In the genomic region with DNA sequence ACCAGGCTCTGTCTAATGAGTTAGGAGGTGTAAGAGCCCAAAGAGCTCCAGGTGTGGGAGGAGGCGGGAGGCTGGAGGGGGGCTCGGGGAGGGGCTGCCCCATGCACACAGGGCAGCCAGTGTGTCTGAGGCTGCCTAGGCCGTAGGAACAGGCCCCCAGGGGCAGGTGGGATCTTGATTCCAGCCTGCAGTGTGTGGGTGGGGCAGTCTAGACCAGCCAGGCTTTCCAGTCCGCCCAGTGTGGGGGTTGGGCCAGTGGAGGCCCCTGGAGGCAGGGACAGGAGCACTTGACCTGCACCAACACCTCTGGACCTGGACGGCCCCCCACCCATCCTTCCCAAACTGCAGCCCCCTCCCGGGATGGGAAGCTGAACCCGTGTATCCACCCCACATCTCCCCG, we compare ENCODE assay signal across 31 cellular contexts. TPM values are rescaled to one million over a fixed set of nuclear protein-coding genes. Genes with fewer than 3 reads are reported as not detected.
DNase-seq lines count a peak whose midpoint lies in the region; ATAC-seq and TF ChIP-seq lines count a peak whose summit lies in the region.
"Had no signal": no experiment of that assay in that cellular context is flagged by ENCODE, and none has a peak within 500 bp of the region (broad histone marks: within the 10 kb centered on the region; RNA-seq: fewer than 3 reads in every experiment).

No MANE protein-coding gene starts in this region.

- peaks cover 4% of the 10 kb centered on the region for H3K4me1 Mint-ChIP-seq in stimulated activated effector memory CD8-positive, alpha-beta T cell treated with anti-CD3 and anti-CD28 coated beads, Interleukin-12 subunit alpha, Interleukin-12 subunit beta, amount 100 ng/mL, for 72 hours

- H3K36me3 ChIP-seq in PC-3 (ENCODE audit: low read depth, low read length) (no peaks in the 10 kb centered on the region), heart left ventricle (no peaks in the 10 kb centered on the region)
- H3K36me3 ChIP-seq: gastrocnemius medialis, HAP-1, neural progenitor cell, right lobe of liver, spleen, tibial nerve had no signal

- no peaks in the 10 kb centered on the region for H3K9me2 ChIP-seq in PC-3 (replicated peaks; ENCODE audit: low read length)

- H3K27me3 ChIP-seq in PC-3 (ENCODE audit: low read length) (no peaks in the 10 kb centered on the region), heart left ventricle (peaks cover 0 to 59% (median 24%) of the 10 kb centered on the region in 9 donors)
- H3K27me3 ChIP-seq: hepatocyte, right lobe of liver had no signal

- no peak overlapping the region for H3K9ac ChIP-seq in PC-3 (ENCODE audit: low read length)
- H3K9ac ChIP-seq: neural progenitor cell had no signal

- peak overlapping the region; percentile 6; the same call in 1 of the 2 replicates for H3K27ac ChIP-seq in C4-2B
- H3K27ac ChIP-seq in PC-3 (ENCODE audit: low read length): no peak overlapping the region
- H3K27ac ChIP-seq in heart left ventricle: no peak overlapping the region
- H3K27ac ChIP-seq: dorsolateral prefrontal cortex, gastrocnemius medialis, hepatocyte, neural progenitor cell, right lobe of liver, spleen, tibial nerve had no signal

- TF ChIP-seq CTCF in C4-2B (conservative IDR thresholded peaks at IDR 0.05): no peak
- no peak for TF ChIP-seq CTCF in PC-3 (conservative IDR thresholded peaks at IDR 0.05; ENCODE audit: low read depth, low read length)
- TF ChIP-seq CTCF in heart left ventricle (IDR thresholded peaks at IDR 0.05): no peak

- 57 to 72% (median 61%) methylated on average over 4 to 8 of the region's 8 CpGs for WGBS in heart left ventricle, 4 donors

- no peaks in the 10 kb centered on the region for H3F3A ChIP-seq in PC-3 (ENCODE audit: low read length, unreplicated experiment)

- H3K4me3 ChIP-seq in PC-3 (ENCODE audit: low read length) (no peak overlapping the region), heart left ventricle (no peak overlapping the region)
- H3K4me3 ChIP-seq: dorsolateral prefrontal cortex, gastrocnemius medialis, HAP-1, hepatocyte, neural progenitor cell, right lobe of liver, spleen, tibial nerve had no signal

- H3K4me1 ChIP-seq in PC-3 (ENCODE audit: insufficient read depth, low read length) (peaks cover 8% of the 10 kb centered on the region; the same call in 1 of the 2 replicates), heart left ventricle (no peaks in the 10 kb centered on the region)
- H3K4me1 ChIP-seq: gastrocnemius medialis, HAP-1, neural progenitor cell, right lobe of liver, tibial nerve had no signal

- TF ChIP-seq POLR2A in heart left ventricle (IDR thresholded peaks at IDR 0.05): no peak

- DNase-seq in PC-3 (peak; percentile 44), left kidney (ENCODE audit: low read depth, low spot score) (peak; percentile 51), SW 1271 (lab: John Stamatoyannopoulos, UW) (no peak), heart left ventricle (no peak)
- no peak for DNase-seq in stimulated activated effector memory CD8-positive, alpha-beta T cell treated with anti-CD3 and anti-CD28 coated beads, Interleukin-12 subunit alpha, Interleukin-12 subunit beta, amount 100 ng/mL, for 72 hours (ENCODE audit: low spot score in 2 of 2)
- DNase-seq in stimulated activated CD4-positive, alpha-beta T cell treated with anti-CD3 and anti-CD28 coated beads, Interleukin-1b, Interleukin-23, amount 100 ng/mL, for 48 hours: no peak
- DNase-seq: activated CD4-positive, alpha-beta T cell treated with anti-CD3 and anti-CD28 coated beads for 36 hours; activated naive CD4-positive, alpha-beta T cell treated with anti-CD3 and anti-CD28 coated beads, Interleukin-2, amount 10 ng/mL, durations not matched to agents 7 days and 5 days; CD4-positive, CD25-positive, alpha-beta regulatory T cell; dorsolateral prefrontal cortex; gastrocnemius medialis; mesenchymal stem cell; NCI-H146; NCI-H2107; NCI-H446; NCI-H774; right lobe of liver; SIG-M5; spleen; stimulated activated CD8-positive, alpha-beta memory T cell treated with anti-CD3 and anti-CD28 coated beads, Interleukin-4, amount 100 ng/mL, for 48 hours had no signal

- no peak for ATAC-seq in PC-3
- peak; percentile 11 for ATAC-seq in stimulated activated effector memory CD8-positive, alpha-beta T cell treated with anti-CD3 and anti-CD28 coated beads, Interleukin-12 subunit alpha, Interleukin-12 subunit beta, amount 100 ng/mL, for 72 hours
- no peak for ATAC-seq in GM21786 (IDR thresholded peaks at IDR 0.05; ENCODE audit: unreplicated experiment)
- no peak for ATAC-seq in heart left ventricle
- ATAC-seq: activated CD4-positive, alpha-beta T cell treated with anti-CD3 and anti-CD28 coated beads for 36 hours; activated T-helper 17 cell treated with anti-CD3 and anti-CD28 coated beads, Interleukin-2, amount 50 U/mL, for 72 hours; gastrocnemius medialis had no signal

- no peak overlapping the region for H3K4me3 Mint-ChIP-seq in stimulated activated effector memory CD8-positive, alpha-beta T cell treated with anti-CD3 and anti-CD28 coated beads, Interleukin-12 subunit alpha, Interleukin-12 subunit beta, amount 100 ng/mL, for 72 hours
- H3K4me3 Mint-ChIP-seq: activated CD4-positive, alpha-beta T cell treated with anti-CD3 and anti-CD28 coated beads for 36 hours; activated naive CD4-positive, alpha-beta T cell treated with anti-CD3 and anti-CD28 coated beads, Interleukin-2, amount 10 ng/mL, durations not matched to agents 7 days and 5 days; activated T-helper 17 cell treated with anti-CD3 and anti-CD28 coated beads, Interleukin-2, amount 50 U/mL, for 72 hours; brain; CD4-positive, CD25-positive, alpha-beta regulatory T cell; neural progenitor cell; T-helper 2 cell treated with Interferon-gamma antibody and Interleukin-4, amounts not matched to agents 5 μg/mL and 100 μg/mL, for 36 hours had no signal

- no peaks in the 10 kb centered on the region for H3K79me2 ChIP-seq in PC-3 (ENCODE audit: low read length)
- H3K79me2 ChIP-seq: hepatocyte had no signal

- no peaks in the 10 kb centered on the region for H4K20me1 ChIP-seq in PC-3 (ENCODE audit: low read length)

- no TSS peak for BruUV-seq in PC-3 (replicated peaks; lab: Mats Ljungman, UMichigan)

- intact Hi-C loops in PC-3 (cut with micrococcal nuclease): no loop called here
- intact Hi-C loops in heart left ventricle (cut with DNase I): no loop called here

- H3K9me3 ChIP-seq in PC-3 (ENCODE audit: low read length) (no peaks in the 10 kb centered on the region), heart left ventricle (no peaks in the 10 kb centered on the region)
- H3K9me3 ChIP-seq: gastrocnemius medialis, HAP-1, right lobe of liver, spleen, tibial nerve had no signal

- H2AFZ ChIP-seq in PC-3 (ENCODE audit: low read length): 0 out of 2 replicates have a peak overlapping the region, but pooled peaks have one; percentile 2
- H2AFZ ChIP-seq: hepatocyte, neural progenitor cell had no signal

- POLR2A ChIA-PET in PC-3 (lab: Charles Lee; ENCODE audit: unreplicated experiment): no interaction called here

- CTCF ChIA-PET in PC-3 (lab: Charles Lee): no interaction called here

- no peaks in the 10 kb centered on the region for H3K9me3 Mint-ChIP-seq in stimulated activated effector memory CD8-positive, alpha-beta T cell treated with anti-CD3 and anti-CD28 coated beads, Interleukin-12 subunit alpha, Interleukin-12 subunit beta, amount 100 ng/mL, for 72 hours
- H3K9me3 Mint-ChIP-seq: activated naive CD4-positive, alpha-beta T cell treated with anti-CD3 and anti-CD28 coated beads, Interleukin-2, amount 10 ng/mL, durations not matched to agents 7 days and 5 days; activated T-helper 17 cell treated with anti-CD3 and anti-CD28 coated beads, Interleukin-2, amount 50 U/mL, for 72 hours; neural progenitor cell; T-helper 2 cell treated with Interferon-gamma antibody and Interleukin-4, amounts not matched to agents 5 μg/mL and 100 μg/mL, for 36 hours had no signal

- peak overlapping the region; percentile 45; the same call in 1 of the 2 replicates for H3K4me2 ChIP-seq in PC-3 (ENCODE audit: low read length)
- H3K4me2 ChIP-seq: hepatocyte, neural progenitor cell had no signal

- H3K27ac Mint-ChIP-seq in stimulated activated effector memory CD8-positive, alpha-beta T cell treated with anti-CD3 and anti-CD28 coated beads, Interleukin-12 subunit alpha, Interleukin-12 subunit beta, amount 100 ng/mL, for 72 hours: no peak overlapping the region
- H3K27ac Mint-ChIP-seq: activated CD4-positive, alpha-beta T cell treated with anti-CD3 and anti-CD28 coated beads for 36 hours; activated naive CD4-positive, alpha-beta T cell treated with anti-CD3 and anti-CD28 coated beads, Interleukin-2, amount 10 ng/mL, durations not matched to agents 7 days and 5 days; activated T-helper 17 cell treated with anti-CD3 and anti-CD28 coated beads, Interleukin-2, amount 50 U/mL, for 72 hours; brain; CD4-positive, CD25-positive, alpha-beta regulatory T cell; neural progenitor cell; T-helper 2 cell treated with Interferon-gamma antibody and Interleukin-4, amounts not matched to agents 5 μg/mL and 100 μg/mL, for 36 hours had no signal

- H3K36me3 Mint-ChIP-seq in stimulated activated effector memory CD8-positive, alpha-beta T cell treated with anti-CD3 and anti-CD28 coated beads, Interleukin-12 subunit alpha, Interleukin-12 subunit beta, amount 100 ng/mL, for 72 hours: no peaks in the 10 kb centered on the region
- H3K36me3 Mint-ChIP-seq: activated naive CD4-positive, alpha-beta T cell treated with anti-CD3 and anti-CD28 coated beads, Interleukin-2, amount 10 ng/mL, durations not matched to agents 7 days and 5 days; brain; CD4-positive, CD25-positive, alpha-beta regulatory T cell; neural progenitor cell had no signal

RNA-seq across cellular contexts. Expression of a gene that starts 5.4 kb away (rescaled TPM):
- 16.6 and 25.4 TPM in 2 replicates for total RNA-seq in PC-3 (2014; rRNA removed)
- 1 to 10 TPM in 3 of 9 donors, under 1 TPM in 6; 0.25 to 3.7 (median 0.83) TPM for total RNA-seq in heart left ventricle
- polyA plus RNA-seq in heart left ventricle: under 1 TPM; 0.04 to 0.34 TPM
- total RNA-seq: CD4-positive, CD25-positive, alpha-beta regulatory T cell; posterior vena cava; tibial nerve had no signal
- polyA plus RNA-seq: CD4-positive, CD25-positive, alpha-beta regulatory T cell had no signal

RNA-seq across cellular contexts. Expression of a gene that starts 39.1 kb away (rescaled TPM):
- total RNA-seq in PC-3 (2014; rRNA removed) (81.1 and 84.4 TPM in 2 replicates), heart left ventricle (10 to 100 TPM; 16.3 to 36.2 (median 23.6) TPM)
- 10 to 100 TPM; 19.9 to 25.0 TPM for polyA plus RNA-seq in heart left ventricle

RNA-seq across cellular contexts. Expression of a gene that starts 39.3 kb away (rescaled TPM):
- total RNA-seq in PC-3 (2014; rRNA removed) (101 and 141 TPM in 2 replicates), heart left ventricle (100 to 1,000 TPM in 7 of 9 donors, 10 to 100 TPM in 2; 22.3 to 185 (median 136) TPM)
- polyA plus RNA-seq in heart left ventricle: 100 to 1,000 TPM in 1 of 2 donors, 10 to 100 TPM in 1; 55.4 to 405 TPM

RNA-seq across cellular contexts. Expression of a gene that starts 43.3 kb away (rescaled TPM):
- total RNA-seq in PC-3 (2014; rRNA removed) (not detected in 2 replicates), heart left ventricle (1 to 10 TPM in 7 of 9 donors, under 1 TPM in 2; 0.54 to 3.0 (median 1.3) TPM)
- under 1 TPM; 0.62 to 0.65 TPM for polyA plus RNA-seq in heart left ventricle
- total RNA-seq: Daoy, gastrocnemius medialis, hepatocyte, posterior vena cava, tibial nerve had no signal

RNA-seq across cellular contexts. Expression of a gene that starts 46.7 kb away (rescaled TPM):
- 133 and 149 TPM in 2 replicates for total RNA-seq in PC-3 (2014; rRNA removed)
- 10 to 100 TPM in 2 of 9 donors, 1 to 10 TPM in 7; 1.2 to 46.7 (median 4.7) TPM for total RNA-seq in heart left ventricle
- 1 to 10 TPM; 4.2 to 6.7 TPM for polyA plus RNA-seq in heart left ventricle

Comparison
In these comparisons a context has a peak if more than half of its experiments do, and no peak if none do; other contexts are left out.
1. DNase-seq: peak in PC-3 (single experiment) and left kidney (single experiment); none in stimulated activated effector memory CD8-positive, alpha-beta T cell treated with anti-CD3 and anti-CD28 coated beads, Interleukin-12 subunit alpha, Interleukin-12 subunit beta, amount 100 ng/mL, for 72 hours (0 of 2), SW 1271 (0 of 2), heart left ventricle (0 of 5) and stimulated activated CD4-positive, alpha-beta T cell treated with anti-CD3 and anti-CD28 coated beads, Interleukin-1b, Interleukin-23, amount 100 ng/mL, for 48 hours (single experiment).